ENCODE assay signal across 19 cellular contexts in the genomic region with DNA sequence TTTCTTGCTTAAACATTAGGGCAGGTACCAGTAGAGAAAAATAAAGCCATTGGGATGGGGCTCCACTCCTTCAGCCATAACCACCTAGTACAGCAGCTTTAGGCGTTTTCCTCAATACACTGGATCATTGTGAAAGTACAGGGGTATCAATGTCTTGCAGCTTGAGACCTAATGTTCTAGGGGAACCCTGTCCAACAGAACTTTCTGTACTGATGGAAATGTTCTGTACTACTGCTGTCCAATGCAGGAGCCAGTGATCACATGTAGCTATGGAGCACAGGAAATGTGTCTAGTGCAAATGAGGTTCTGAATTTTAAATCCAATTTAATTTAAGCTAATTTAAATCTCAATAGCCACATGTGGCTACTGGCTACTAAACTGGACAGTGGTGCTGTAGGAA.
DNase-seq lines count a peak whose midpoint lies in the region; ATAC-seq, FAIRE-seq and TF ChIP-seq lines count a peak whose summit lies in the region.
"Had no signal": no experiment of that assay in that cellular context is flagged by ENCODE, and none has a peak within 500 bp of the region (broad histone marks: within the 10 kb centered on the region; RNA-seq: fewer than 3 reads in every experiment).

No MANE protein-coding gene starts in this region.

- H3K36me3 ChIP-seq in A673 (ENCODE audit: insufficient read depth, low read length, poor library complexity, severe bottlenecking) (no peaks in the 10 kb centered on the region), gastrocnemius medialis (no peaks in the 10 kb centered on the region)
- no peaks in the 10 kb centered on the region for H3K36me3 ChIP-seq in CD4-positive, alpha-beta memory T cell (ENCODE audit: insufficient read depth, low read length)

- no peak overlapping the region for H3K4me3 Mint-ChIP-seq in CD4-positive, alpha-beta memory T cell
- H3K4me3 Mint-ChIP-seq: CD8-positive, alpha-beta T cell had no signal

- DNase-seq in A549 (ENCODE audit: low read depth in 1 of 2, low spot score in 1 of 2) (no peak), A673 (ENCODE audit: low spot score) (no peak), epithelial cell of prostate (ENCODE audit: low read depth, low spot score) (no peak), gastrocnemius medialis (peak in 1 of 2 donors; percentile 48), RPMI8226 (no peak), ACHN (no peak)
- no peak for DNase-seq in CD4-positive, alpha-beta memory T cell
- DNase-seq: C1 segment of cervical spinal cord; Caco-2; CD8-positive, alpha-beta T cell; DMS153; DND-41; GDM1; GM23248; H7; HCEC 1CT had no signal

- H3K9me3 Mint-ChIP-seq in CD4-positive, alpha-beta memory T cell: no peaks in the 10 kb centered on the region
- H3K9me3 Mint-ChIP-seq: CD8-positive, alpha-beta T cell had no signal

- H3K27ac ChIP-seq in A549 (peak overlapping the region; percentile 82 to 93), A673 (ENCODE audit: low read depth, low read length, poor library complexity, severe bottlenecking) (peak overlapping the region; percentile 2), epithelial cell of prostate (peak overlapping the region; percentile 98), gastrocnemius medialis (peak overlapping the region; percentile 86 to 97 (median 90))
- no peak overlapping the region for H3K27ac ChIP-seq in CD4-positive, alpha-beta memory T cell (ENCODE audit: low read depth, low read length)
- H3K27ac ChIP-seq: GM23248 had no signal

- H3K4me1 ChIP-seq in A549: peaks cover 91% of the 10 kb centered on the region
- peaks cover 17% of the 10 kb centered on the region for H3K4me1 ChIP-seq in A673 (ENCODE audit: insufficient read depth, low read length, poor library complexity, severe bottlenecking)
- H3K4me1 ChIP-seq in gastrocnemius medialis: peaks cover 45 to 69% of the 10 kb centered on the region in 2 donors
- H3K4me1 ChIP-seq in CD4-positive, alpha-beta memory T cell (ENCODE audit: insufficient read depth, low read length): no peaks in the 10 kb centered on the region

- TF ChIP-seq CTCF in A549 (IDR thresholded peaks at IDR 0.05) (no peak), A673 (conservative IDR thresholded peaks at IDR 0.05; ENCODE audit: low read depth, low read length) (no peak), gastrocnemius medialis (IDR thresholded peaks at IDR 0.05 in 4 of 5, conservative IDR thresholded peaks at IDR 0.05 in 1 of 5) (no peak)

- H3K27me3 ChIP-seq in A673 (replicated peaks; ENCODE audit: insufficient read depth, low read depth, low read length, poor library complexity): no peaks in the 10 kb centered on the region
- no peaks in the 10 kb centered on the region for H3K27me3 ChIP-seq in gastrocnemius medialis
- H3K27me3 ChIP-seq in CD4-positive, alpha-beta memory T cell (ENCODE audit: insufficient read depth, low read length): no peaks in the 10 kb centered on the region

- H3K4me2 ChIP-seq in A549: peak overlapping the region; percentile 86

- H3K4me3 ChIP-seq in A549 (no peak overlapping the region), A673 (ENCODE audit: low read depth, low read length, poor library complexity, severe bottlenecking) (no peak overlapping the region), gastrocnemius medialis (peak overlapping the region in 3 of 4 donors; percentile 10 to 26 (median 18))
- no peak overlapping the region for H3K4me3 ChIP-seq in CD4-positive, alpha-beta memory T cell (ENCODE audit: low read length in 2 of 2)
- H3K4me3 ChIP-seq: GM12878, GM23248 had no signal

- no peak overlapping the region for H3K27ac Mint-ChIP-seq in CD4-positive, alpha-beta memory T cell
- H3K27ac Mint-ChIP-seq: CD8-positive, alpha-beta T cell had no signal

- ATAC-seq in A549 (no peak), gastrocnemius medialis (peak; percentile 78 to 83)
- ATAC-seq: CD8-positive, alpha-beta T cell; GM12878 had no signal

- TF ChIP-seq POLR2A in A549 (IDR thresholded peaks at IDR 0.05; ENCODE audit: low read length): no peak
- TF ChIP-seq POLR2A in gastrocnemius medialis (IDR thresholded peaks at IDR 0.05): peak in 1 of 2 donors; percentile 47

- TF ChIP-seq EP300 in A549 (IDR thresholded peaks at IDR 0.05): no peak

- H3K4me1 Mint-ChIP-seq in CD4-positive, alpha-beta memory T cell: peaks cover 6 to 7% (median 7%) of the 10 kb centered on the region in 4 donors

- in situ Hi-C loops in gastrocnemius medialis (cut with MboI; ENCODE audit: low sequenced_read_pairs in 4 of 4) (no loop called here), ACHN (cut with HindIII; ENCODE audit: low pct_ligation_motif_present, low pct_unique_long_range_greater_than_20kb, low sequenced_read_pairs) (no loop called here)

- CTCF ChIA-PET in A549 (lab: Yijun Ruan, JAX) (interaction anchor here (0.6 to 6.7 kb wide), 12 partner anchors 8 to 258 kb away, joined by 3 to 87 read pairs (median 4); no protein-coding TSS in a partner anchor), A673 (lab: Charles Lee) (no interaction called here)
- CTCF ChIA-PET in CD4-positive, alpha-beta memory T cell (lab: Charles Lee; ENCODE audit: partially characterized antibody): interaction anchor here (0.8 to 2.6 kb wide), 7 partner anchors 12 to 345 kb away, joined by 3 to 14 read pairs (median 3); no protein-coding TSS in a partner anchor

- POLR2A ChIA-PET in A549 (lab: Yijun Ruan, JAX) (interaction anchor here (1.9 kb wide), 1 partner anchor 18 kb away, joined by 8 read pairs; no protein-coding TSS in a partner anchor), A673 (lab: Charles Lee; ENCODE audit: low non-redundant PET) (no interaction called here)
- POLR2A ChIA-PET in CD4-positive, alpha-beta memory T cell (lab: Charles Lee; ENCODE audit: partially characterized antibody): no interaction called here

- no peak for TF ChIP-seq RAD21 in A549 (conservative IDR thresholded peaks at IDR 0.05 in 1 of 2, IDR thresholded peaks at IDR 0.05 in 1 of 2)

- no TSS peak for BruUV-seq in A673 (replicated peaks; lab: Mats Ljungman, UMichigan)

- no peaks in the 10 kb centered on the region for H3K9me3 ChIP-seq in A549
- no peaks in the 10 kb centered on the region for H3K9me3 ChIP-seq in A673 (ENCODE audit: low read depth, low read length, poor library complexity, severe bottlenecking)
- H3K9me3 ChIP-seq in gastrocnemius medialis: no peaks in the 10 kb centered on the region
- no peaks in the 10 kb centered on the region for H3K9me3 ChIP-seq in CD4-positive, alpha-beta memory T cell (ENCODE audit: control insufficient read depth in 1 of 2, low read length in 2 of 2)
- H3K9me3 ChIP-seq: Caco-2 had no signal

- no peaks in the 10 kb centered on the region for H3K36me3 Mint-ChIP-seq in CD4-positive, alpha-beta memory T cell
- H3K36me3 Mint-ChIP-seq: CD8-positive, alpha-beta T cell had no signal

- FAIRE-seq in A549 (lab: Jason Lieb, UNC): peak; percentile 93
- FAIRE-seq: GM12878, GM19239, H1 had no signal

- WGBS in A549 (ENCODE audit: missing lambda C conversion rate): 57% methylated on average over 1 of the region's 1 CpG

- intact Hi-C loops in A673 (cut with micrococcal nuclease; ENCODE audit: unreplicated experiment): no loop called here
- intact Hi-C loops in gastrocnemius medialis (cut with DNase I; ENCODE audit: low total_unique reads): loop anchor here (2.0 to 5.0 kb wide), 2 partner anchors 31 to 52 kb away; no protein-coding TSS in a partner anchor
- intact Hi-C loops in CD4-positive, alpha-beta memory T cell (cut with micrococcal nuclease): no loop called here

- no peaks in the 10 kb centered on the region for H3K27me3 Mint-ChIP-seq in CD4-positive, alpha-beta memory T cell

TF ChIP-seq in A549, 52 proteins besides CTCF, POLR2A, EP300 and RAD21:
- TF ChIP-seq HOXA7 (CRISPR knock-in tag; IDR thresholded peaks at IDR 0.05) (0 out of 2 replicates have a peak, but pooled peaks have one; percentile 17), GATA3 (IDR thresholded peaks at IDR 0.05; ENCODE audit: borderline replicate concordance) (no peak)

Comparison
In these comparisons a context has a peak if more than half of its experiments do, and no peak if none do; other contexts are left out.
1. ATAC-seq: peak in gastrocnemius medialis (2 of 2); none in A549 (0 of 2).
2. H3K4me3 ChIP-seq: peak in gastrocnemius medialis (3 of 4); none in A549 (single experiment), A673 (single experiment) and CD4-positive, alpha-beta memory T cell (0 of 2).